8 cellular contexts compared by ENCODE assay signal in the genomic region with DNA sequence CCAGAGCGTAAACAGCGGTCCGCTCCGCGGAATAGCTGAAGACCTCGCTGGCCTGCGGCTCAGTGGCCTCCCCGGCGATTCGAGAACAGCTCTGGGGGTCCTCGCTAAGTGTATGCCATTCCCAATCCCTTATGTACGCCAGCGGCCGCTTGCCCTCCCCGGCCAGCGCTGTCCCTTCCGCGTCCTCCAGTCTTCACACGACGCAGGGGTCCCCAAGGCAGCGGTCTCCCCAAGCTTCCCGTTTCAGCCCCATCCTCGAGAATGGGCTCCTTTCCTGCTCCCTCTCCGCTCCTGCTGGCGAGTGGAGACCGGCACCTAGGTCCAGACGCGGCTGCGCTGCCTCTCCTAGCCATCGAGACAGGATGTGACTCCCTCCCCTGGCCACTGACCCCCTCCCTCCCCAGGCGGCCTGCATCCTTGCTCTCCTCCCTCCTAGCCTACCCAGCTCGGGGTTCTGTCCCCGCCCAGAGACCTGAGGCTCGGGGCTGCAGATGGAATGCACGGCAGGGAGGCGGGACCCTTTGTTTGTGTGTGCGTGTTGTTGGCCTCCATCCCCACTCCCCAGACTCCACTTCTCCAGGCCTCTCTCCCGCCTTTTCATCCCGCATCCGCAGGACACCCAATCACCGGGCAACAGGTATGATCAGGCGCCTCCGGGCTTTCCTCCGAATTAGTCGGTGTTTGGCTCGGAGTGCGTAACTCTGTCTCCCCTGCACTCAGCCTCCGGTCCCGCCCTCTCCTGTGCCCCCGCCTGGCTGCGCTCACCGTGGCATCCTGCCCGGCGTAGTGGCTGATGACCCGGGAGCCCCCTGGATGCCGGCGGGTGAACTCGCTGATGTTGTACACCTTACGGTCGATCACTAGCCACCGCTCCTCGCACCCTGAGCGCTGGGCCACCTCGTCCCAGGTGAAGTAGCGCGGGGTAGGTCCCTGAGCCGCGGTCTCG. TPM values are rescaled to one million over a fixed set of nuclear protein-coding genes. Genes with fewer than 3 reads are reported as not detected.
DNase-seq lines count a peak whose midpoint lies in the region; ATAC-seq and TF ChIP-seq lines count a peak whose summit lies in the region.

No MANE protein-coding gene starts in this region.

- H3K27ac Mint-ChIP-seq in IgD-negative memory B cell: peak overlapping the region in 1 of 3 donors; percentile 84

- peak overlapping the region; percentile 46 for H4K12ac ChIP-seq in trophoblast cell (ENCODE audit: low read depth, low read length)

- TF ChIP-seq CTCF in adrenal gland (IDR thresholded peaks at IDR 0.05) (no peak), heart right ventricle (IDR thresholded peaks at IDR 0.05) (no peak)

- H3K27ac ChIP-seq in adrenal gland (peak overlapping the region; percentile 95 to 99 (median 99)), heart right ventricle (peak overlapping the region; percentile 93 to 100 (median 99)), trophoblast cell (ENCODE audit: low read depth, low read length) (peak overlapping the region; percentile 87)

- H3K36me3 ChIP-seq in adrenal gland (replicated peaks in 1 of 2) (peaks cover 0 to 23% of the 10 kb centered on the region in 2 donors), heart right ventricle (peaks cover 0 to 24% (median 11%) of the 10 kb centered on the region in 9 donors), trophoblast cell (ENCODE audit: control insufficient read depth in 1 of 2, insufficient read depth in 2 of 2, low read length in 2 of 2) (peaks cover 25 to 29% of the 10 kb centered on the region in 2 experiments)

- peak overlapping the region; percentile 83 for H3K9ac ChIP-seq in trophoblast cell (ENCODE audit: low read length)

- peak overlapping the region; percentile 44 to 95 (median 87) for H3K4me3 Mint-ChIP-seq in IgD-negative memory B cell

- H3K36me3 Mint-ChIP-seq in IgD-negative memory B cell: peaks cover 5% of the 10 kb centered on the region

- H2AK5ac ChIP-seq in trophoblast cell (ENCODE audit: low read length): peak overlapping the region; percentile 71

- peak overlapping the region; percentile 83 for H4K8ac ChIP-seq in trophoblast cell (ENCODE audit: low read depth, low read length)

- peaks cover 9 to 13% of the 10 kb centered on the region in 2 donors for H3K4me1 ChIP-seq in adrenal gland (replicated peaks in 1 of 2)
- peaks cover 4 to 29% (median 10%) of the 10 kb centered on the region in 9 donors for H3K4me1 ChIP-seq in heart right ventricle
- peaks cover 0 to 8% of the 10 kb centered on the region in 2 experiments for H3K4me1 ChIP-seq in trophoblast cell (ENCODE audit: control insufficient read depth in 1 of 2, insufficient read depth in 2 of 2, low read length in 2 of 2)

- intact Hi-C loops in adrenal gland (cut with DNase I): no loop called here
- intact Hi-C loops in heart right ventricle (cut with DNase I): loop anchor here in 7 of 10 donors (2.0 to 10.0 kb wide), 7 partner anchors 15 to 156 kb away; partner anchors contain the start of gene FADS3 (in 1 of the 7)

- H3K4me3 ChIP-seq in adrenal gland (peak overlapping the region; percentile 13 to 58 (median 42)), heart right ventricle (peak overlapping the region; percentile 50 to 93 (median 76)), trophoblast cell (ENCODE audit: low read depth, low read length) (peak overlapping the region; percentile 86)

- H3K18ac ChIP-seq in trophoblast cell (ENCODE audit: low read length): peak overlapping the region; percentile 73

- H2AFZ ChIP-seq in trophoblast cell (ENCODE audit: insufficient read depth, low read length, poor library complexity): peak overlapping the region; percentile 37

- H3K9me3 ChIP-seq in adrenal gland (replicated peaks in 1 of 3) (no peaks in the 10 kb centered on the region), heart right ventricle (no peaks in the 10 kb centered on the region), trophoblast cell (ENCODE audit: insufficient read depth, low read depth, low read length) (no peaks in the 10 kb centered on the region)

- H4K91ac ChIP-seq in trophoblast cell (ENCODE audit: low read depth, low read length): peak overlapping the region; percentile 96

- DNase-seq in DMS153 treated with DMSO at 0.1 percent for 48 hours (lab: John Stamatoyannopoulos, UW; ENCODE audit: unreplicated experiment) (peak; percentile 78), SK-N-DZ (ENCODE audit: low spot score) (peak; percentile 65), adrenal gland (peak; percentile 74 to 91 (median 81)), heart right ventricle (peak; percentile 73 to 81), trophoblast cell (peak; percentile 78 to 81), mesenteric fat pad (ENCODE audit: low spot score) (no peak)

- H3K4me2 ChIP-seq in trophoblast cell (ENCODE audit: low read length): peak overlapping the region; percentile 82

- H3K23ac ChIP-seq in trophoblast cell (ENCODE audit: low read length): no peak overlapping the region

- no peaks in the 10 kb centered on the region for H3K27me3 ChIP-seq in adrenal gland
- H3K27me3 ChIP-seq in heart right ventricle: peaks cover 0 to 9% (median 0%) of the 10 kb centered on the region in 7 donors
- no peaks in the 10 kb centered on the region for H3K27me3 ChIP-seq in trophoblast cell (ENCODE audit: insufficient read depth, low read length)

- ATAC-seq in GM21390 (IDR thresholded peaks at IDR 0.05; ENCODE audit: unreplicated experiment) (peak; percentile 25), heart right ventricle (peak; percentile 42 to 77 (median 62))

- 0 to 2% (median 1%) methylated on average over 16 to 69 of the region's 69 CpGs for WGBS in adrenal gland, 4 donors
- WGBS in heart right ventricle, 2 donors: 0% methylated on average over 69 of the region's 69 CpGs
- WGBS in trophoblast cell (ENCODE audit: extremely low coverage, insufficient coverage, insufficient read length): no CpG with 5 or more reads among the region's 69 CpGs

- H3K79me2 ChIP-seq in trophoblast cell (ENCODE audit: control insufficient read depth, insufficient read depth, low read length, poor library complexity): peaks cover 13% of the 10 kb centered on the region

- H2BK5ac ChIP-seq in trophoblast cell (ENCODE audit: low read depth, low read length, poor library complexity): peak overlapping the region; percentile 87

- H3K4ac ChIP-seq in trophoblast cell (ENCODE audit: low read depth, low read length): peak overlapping the region; percentile 73

- H3K14ac ChIP-seq in trophoblast cell (ENCODE audit: low read length): peak overlapping the region; percentile 93

- peaks cover 0 to 2% (median 0%) of the 10 kb centered on the region in 3 donors for H3K9me3 Mint-ChIP-seq in IgD-negative memory B cell

- peaks cover 3% of the 10 kb centered on the region for H3K27me3 Mint-ChIP-seq in IgD-negative memory B cell

- peaks cover 28% of the 10 kb centered on the region for H3K79me1 ChIP-seq in trophoblast cell (ENCODE audit: low read length)

- peaks cover 0 to 8% (median 5%) of the 10 kb centered on the region in 3 donors for H3K4me1 Mint-ChIP-seq in IgD-negative memory B cell

- H2BK12ac ChIP-seq in trophoblast cell (ENCODE audit: low read length): peak overlapping the region; percentile 28

- peak; percentile 54 to 63 for TF ChIP-seq POLR2A in adrenal gland (IDR thresholded peaks at IDR 0.05)

- peak overlapping the region; percentile 91 for H2BK120ac ChIP-seq in trophoblast cell (ENCODE audit: insufficient read depth, low read length, poor library complexity)

RNA-seq across cellular contexts. Expression of gene FADS1, which starts 0.7 kb away (rescaled TPM):
- polyA plus RNA-seq in IgD-negative memory B cell (1.6 TPM), adrenal gland (100 to 1,000 TPM in 1 of 3 donors, 10 to 100 TPM in 2; 28.3 to 410 (median 32.1) TPM), heart right ventricle (10 to 100 TPM; 13.8 to 35.2 TPM)
- 182 and 212 TPM in 2 replicates for polyA plus RNA-seq in SK-N-DZ (2014; cell fraction: cytosol; rRNA removed)
- 118 and 119 TPM in 2 replicates for polyA plus RNA-seq in SK-N-DZ (2014; cell fraction: nucleus; rRNA removed)
- total RNA-seq in adrenal gland (100 to 1,000 TPM in 5 of 8 donors, 10 to 100 TPM in 3; 60.3 to 361 (median 102) TPM), heart right ventricle (10 to 100 TPM; 16.4 to 37.4 (median 25.4) TPM), mesenteric fat pad (36.3 TPM)
- polyA plus RNA-seq in trophoblast cell (2013): 83.8 and 84.0 TPM in 2 replicates

RNA-seq across cellular contexts. Expression of gene FADS2, which starts 12.0 kb away (rescaled TPM):
- polyA plus RNA-seq in IgD-negative memory B cell (0.63 TPM), adrenal gland (1,000 to 10,000 TPM in 1 of 3 donors, 100 to 1,000 TPM in 2; 134 to 1,327 (median 153) TPM), heart right ventricle (10 to 100 TPM; 12.2 to 31.6 TPM)
- 238 and 253 TPM in 2 replicates for polyA plus RNA-seq in SK-N-DZ (2014; cell fraction: cytosol; rRNA removed)
- polyA plus RNA-seq in SK-N-DZ (2014; cell fraction: nucleus; rRNA removed): 137 and 153 TPM in 2 replicates
- total RNA-seq in adrenal gland (1,000 to 10,000 TPM in 2 of 8 donors, 100 to 1,000 TPM in 6; 302 to 1,301 (median 562) TPM), heart right ventricle (10 to 100 TPM; 15.1 to 37.0 (median 23.5) TPM), mesenteric fat pad (28.1 TPM)
- 538 and 565 TPM in 2 replicates for polyA plus RNA-seq in trophoblast cell (2013)

RNA-seq across cellular contexts. Expression of gene FEN1, which starts 23.4 kb away (rescaled TPM):
- polyA plus RNA-seq in IgD-negative memory B cell (12.6 TPM), adrenal gland (10 to 100 TPM in 1 of 3 donors, 1 to 10 TPM in 2; 3.9 to 32.0 (median 4.5) TPM), heart right ventricle (1 to 10 TPM; 2.1 to 8.8 TPM)
- polyA plus RNA-seq in SK-N-DZ (2014; cell fraction: cytosol; rRNA removed): 184 and 207 TPM in 2 replicates
- polyA plus RNA-seq in SK-N-DZ (2014; cell fraction: nucleus; rRNA removed): 56.1 and 83.9 TPM in 2 replicates
- total RNA-seq in adrenal gland (10 to 100 TPM in 4 of 8 donors, 1 to 10 TPM in 4; 8.4 to 25.6 (median 10.0) TPM), heart right ventricle (1 to 10 TPM; 3.7 to 8.6 (median 6.2) TPM), mesenteric fat pad (8.0 TPM)
- 53.9 and 58.2 TPM in 2 replicates for polyA plus RNA-seq in trophoblast cell (2013)

RNA-seq across cellular contexts. Expression of gene TMEM258, which starts 23.7 kb away (rescaled TPM):
- polyA plus RNA-seq in IgD-negative memory B cell (210 TPM), adrenal gland (100 to 1,000 TPM in 2 of 3 donors, 10 to 100 TPM in 1; 91.5 to 215 (median 137) TPM), heart right ventricle (100 to 1,000 TPM in 1 of 2 donors, 10 to 100 TPM in 1; 80.7 to 273 TPM)
- 147 and 242 TPM in 2 replicates for polyA plus RNA-seq in SK-N-DZ (2014; cell fraction: cytosol; rRNA removed)
- polyA plus RNA-seq in SK-N-DZ (2014; cell fraction: nucleus; rRNA removed): 86.1 and 95.3 TPM in 2 replicates
- total RNA-seq in adrenal gland (100 to 1,000 TPM in 4 of 8 donors, 10 to 100 TPM in 4; 22.8 to 161 (median 116) TPM), heart right ventricle (100 to 1,000 TPM in 9 of 10 donors, 10 to 100 TPM in 1; 98.9 to 142 (median 109) TPM), mesenteric fat pad (80.8 TPM)
- 246 and 256 TPM in 2 replicates for polyA plus RNA-seq in trophoblast cell (2013)

Comparison
In these comparisons a context has a peak if more than half of its experiments do, and no peak if none do; other contexts are left out.
1. RNA of gene FADS2, which starts 12.0 kb away (total RNA-seq): 302 to 1,301 TPM in adrenal gland; 28.1 TPM in mesenteric fat pad (single experiment) and 15.1 to 37.0 TPM in heart right ventricle; every median in the first group is over 4 times any median in the second.
2. intact Hi-C loops: an anchor here in heart right ventricle (2.0 to 10.0 kb wide); none called in adrenal gland.
3. Peak in every context shown above with its lines, with median percentiles within 50 percentile points of each other: H3K27ac ChIP-seq and H3K4me3 ChIP-seq.